In genomic region chr10:130472236-130472635, GRCh38 we compare ENCODE assay signal across 34 cellular contexts.
"Had no signal": no experiment of that assay in that cellular context is flagged by ENCODE, and none has a peak within 500 bp of the region (broad histone marks: within the 10 kb centered on the region; RNA-seq: fewer than 3 reads in every experiment).

No MANE protein-coding gene starts in this region.

- H3K4me3 Mint-ChIP-seq: activated CD4-positive, alpha-beta memory T cell treated with anti-CD3 and anti-CD28 coated beads for 36 hours; activated CD4-positive, alpha-beta T cell treated with anti-CD3 and anti-CD28 coated beads for 36 hours; activated CD4-positive, alpha-beta T cell treated with anti-CD3 and anti-CD28 coated beads, Interleukin-2, amount 10 ng/mL, durations not matched to agents 24 days and 14 days; activated CD8-positive, alpha-beta memory T cell treated with anti-CD3 and anti-CD28 coated beads, Interleukin-2, amount 10 ng/mL, durations not matched to agents 7 days and 5 days; activated CD8-positive, alpha-beta T cell treated with anti-CD3 and anti-CD28 coated beads, Interleukin-2, amount 10 ng/mL, durations not matched to agents 7 days and 5 days; activated naive CD4-positive, alpha-beta T cell treated with anti-CD3 and anti-CD28 coated beads, Interleukin-2, amount 10 ng/mL, durations not matched to agents 7 days and 5 days; activated naive CD8-positive, alpha-beta T cell treated with anti-CD3 and anti-CD28 coated beads, Interleukin-2, amount 10 ng/mL, durations not matched to agents 7 days and 5 days; activated T-cell treated with anti-CD3 and anti-CD28 coated beads, Interleukin-2, amount 50 U/mL, for 72 hours; brain; central memory CD8-positive, alpha-beta T cell; dendritic cell treated with granulocyte-macrophage colony-stimulating factor and Interleukin-4, amounts not matched to agents 40 ng/mL and 50 ng/mL, for 4 days; T-helper 17 cell; T-helper 2 cell treated with Interferon-gamma antibody and Interleukin-4, amounts not matched to agents 5 μg/mL and 100 μg/mL, for 36 hours had no signal

- H3K27ac ChIP-seq: ascending aorta, breast epithelium, cardiac muscle cell, colonic mucosa, dorsolateral prefrontal cortex, esophagus muscularis mucosa, foreskin keratinocyte, gastrocnemius medialis, heart left ventricle had no signal

- H3K4me1 Mint-ChIP-seq: activated CD4-positive, alpha-beta T cell treated with anti-CD3 and anti-CD28 coated beads for 36 hours; activated CD4-positive, alpha-beta T cell treated with anti-CD3 and anti-CD28 coated beads, Interleukin-2, amount 10 ng/mL, durations not matched to agents 24 days and 14 days; activated CD8-positive, alpha-beta memory T cell treated with anti-CD3 and anti-CD28 coated beads, Interleukin-2, amount 10 ng/mL, durations not matched to agents 7 days and 5 days; activated naive CD4-positive, alpha-beta T cell treated with anti-CD3 and anti-CD28 coated beads, Interleukin-2, amount 10 ng/mL, durations not matched to agents 7 days and 5 days; activated naive CD8-positive, alpha-beta T cell treated with anti-CD3 and anti-CD28 coated beads, Interleukin-2, amount 10 ng/mL, durations not matched to agents 7 days and 5 days; central memory CD8-positive, alpha-beta T cell; T-helper 17 cell had no signal

- H3K4me3 ChIP-seq: ascending aorta, breast epithelium, cardiac muscle cell, colonic mucosa, dorsolateral prefrontal cortex, esophagus muscularis mucosa, gastrocnemius medialis, heart left ventricle had no signal

- H3K36me3 ChIP-seq: ascending aorta, breast epithelium, cardiac muscle cell, colonic mucosa, esophagus muscularis mucosa, gastrocnemius medialis, heart left ventricle had no signal

- ATAC-seq: activated CD4-positive, alpha-beta T cell treated with anti-CD3 and anti-CD28 coated beads for 36 hours; activated CD8-positive, alpha-beta memory T cell treated with anti-CD3 and anti-CD28 coated beads, Interleukin-2, amount 10 ng/mL, durations not matched to agents 7 days and 5 days; activated CD8-positive, alpha-beta T cell treated with anti-CD3 and anti-CD28 coated beads, Interleukin-2, amount 10 ng/mL, durations not matched to agents 7 days and 5 days; activated naive CD4-positive, alpha-beta T cell treated with anti-CD3 and anti-CD28 coated beads, Interleukin-2, amount 50 U/mL, for 72 hours; activated T-cell treated with anti-CD3 and anti-CD28 coated beads, Interleukin-2, amount 50 U/mL, for 72 hours; foreskin keratinocyte; gastrocnemius medialis; heart left ventricle; T-helper 17 cell had no signal

- DNase-seq: activated CD4-positive, alpha-beta memory T cell treated with anti-CD3 and anti-CD28 coated beads for 36 hours; activated CD4-positive, alpha-beta T cell treated with anti-CD3 and anti-CD28 coated beads for 36 hours; activated CD4-positive, alpha-beta T cell treated with anti-CD3 and anti-CD28 coated beads, Interleukin-2, amount 10 ng/mL, durations not matched to agents 24 days and 14 days; activated CD4-positive, CD25-positive, alpha-beta regulatory T cell; activated CD4-positive, CD25-positive, alpha-beta regulatory T cell treated with anti-CD3 and anti-CD28 coated beads, Interleukin-2, amount 50 U/mL, for 72 hours; activated CD8-positive, alpha-beta memory T cell treated with anti-CD3 and anti-CD28 coated beads, Interleukin-2, amount 10 ng/mL, durations not matched to agents 7 days and 5 days; activated CD8-positive, alpha-beta memory T cell treated with anti-CD3 and anti-CD28 coated beads, Interleukin-2, amount 50 U/mL, for 4 hours; activated CD8-positive, alpha-beta T cell treated with anti-CD3 and anti-CD28 coated beads, Interleukin-2, amount 10 ng/mL, durations not matched to agents 7 days and 5 days; activated gamma-delta T cell; activated naive CD4-positive, alpha-beta T cell; activated naive CD4-positive, alpha-beta T cell treated with anti-CD3 and anti-CD28 coated beads, Interleukin-2, amount 10 ng/mL, durations not matched to agents 7 days and 5 days; activated naive CD8-positive, alpha-beta T cell treated with anti-CD3 and anti-CD28 coated beads, Interleukin-2, amount 10 ng/mL, durations not matched to agents 7 days and 5 days; activated T-cell treated with anti-CD3 and anti-CD28 coated beads, Interleukin-2, amount 50 U/mL, for 1 hour; activated T-cell treated with anti-CD3 and anti-CD28 coated beads, Interleukin-2, amount 50 U/mL, for 72 hours; colonic mucosa; effector memory CD4-positive, alpha-beta T cell; erythroblast; foreskin keratinocyte; gastrocnemius medialis; glutamatergic neuron; heart left ventricle; T-helper 1 cell; T-helper 17 cell; T1000 had no signal

- H3K27me3 Mint-ChIP-seq: activated CD4-positive, alpha-beta memory T cell treated with anti-CD3 and anti-CD28 coated beads for 36 hours; activated CD4-positive, alpha-beta T cell treated with anti-CD3 and anti-CD28 coated beads, Interleukin-2, amount 10 ng/mL, durations not matched to agents 24 days and 14 days; activated CD8-positive, alpha-beta memory T cell treated with anti-CD3 and anti-CD28 coated beads, Interleukin-2, amount 10 ng/mL, durations not matched to agents 7 days and 5 days; activated naive CD4-positive, alpha-beta T cell treated with anti-CD3 and anti-CD28 coated beads, Interleukin-2, amount 10 ng/mL, durations not matched to agents 7 days and 5 days; activated naive CD8-positive, alpha-beta T cell treated with anti-CD3 and anti-CD28 coated beads, Interleukin-2, amount 10 ng/mL, durations not matched to agents 7 days and 5 days; central memory CD8-positive, alpha-beta T cell; dendritic cell treated with granulocyte-macrophage colony-stimulating factor and Interleukin-4, amounts not matched to agents 40 ng/mL and 50 ng/mL, for 4 days had no signal

- H3K27me3 ChIP-seq: ascending aorta, cardiac muscle cell, colonic mucosa, foreskin keratinocyte, gastrocnemius medialis had no signal

- H3K9me3 ChIP-seq: ascending aorta, gastrocnemius medialis had no signal

- H3K36me3 Mint-ChIP-seq: activated CD4-positive, alpha-beta memory T cell treated with anti-CD3 and anti-CD28 coated beads for 36 hours; activated CD8-positive, alpha-beta memory T cell treated with anti-CD3 and anti-CD28 coated beads, Interleukin-2, amount 10 ng/mL, durations not matched to agents 7 days and 5 days; activated naive CD4-positive, alpha-beta T cell treated with anti-CD3 and anti-CD28 coated beads, Interleukin-2, amount 10 ng/mL, durations not matched to agents 7 days and 5 days; activated naive CD8-positive, alpha-beta T cell treated with anti-CD3 and anti-CD28 coated beads, Interleukin-2, amount 10 ng/mL, durations not matched to agents 7 days and 5 days; brain had no signal

- H3K27ac Mint-ChIP-seq: activated CD4-positive, alpha-beta memory T cell treated with anti-CD3 and anti-CD28 coated beads for 36 hours; activated CD4-positive, alpha-beta T cell treated with anti-CD3 and anti-CD28 coated beads for 36 hours; activated CD4-positive, alpha-beta T cell treated with anti-CD3 and anti-CD28 coated beads, Interleukin-2, amount 10 ng/mL, durations not matched to agents 24 days and 14 days; activated CD8-positive, alpha-beta memory T cell treated with anti-CD3 and anti-CD28 coated beads, Interleukin-2, amount 10 ng/mL, durations not matched to agents 7 days and 5 days; activated CD8-positive, alpha-beta T cell treated with anti-CD3 and anti-CD28 coated beads, Interleukin-2, amount 10 ng/mL, durations not matched to agents 7 days and 5 days; activated naive CD4-positive, alpha-beta T cell treated with anti-CD3 and anti-CD28 coated beads, Interleukin-2, amount 10 ng/mL, durations not matched to agents 7 days and 5 days; activated naive CD8-positive, alpha-beta T cell treated with anti-CD3 and anti-CD28 coated beads, Interleukin-2, amount 10 ng/mL, durations not matched to agents 7 days and 5 days; activated T-cell treated with anti-CD3 and anti-CD28 coated beads, Interleukin-2, amount 50 U/mL, for 72 hours; brain; dendritic cell treated with granulocyte-macrophage colony-stimulating factor and Interleukin-4, amounts not matched to agents 40 ng/mL and 50 ng/mL, for 4 days; T-helper 17 cell; T-helper 2 cell treated with Interferon-gamma antibody and Interleukin-4, amounts not matched to agents 5 μg/mL and 100 μg/mL, for 36 hours had no signal

- H3K9me3 Mint-ChIP-seq: T-helper 2 cell treated with Interferon-gamma antibody and Interleukin-4, amounts not matched to agents 5 μg/mL and 100 μg/mL, for 36 hours had no signal

- H3K4me1 ChIP-seq: ascending aorta, breast epithelium, colonic mucosa, esophagus muscularis mucosa, foreskin keratinocyte, gastrocnemius medialis, heart left ventricle had no signal
